Comparison of ENCODE assay signal across 7 cellular contexts in the genomic region with DNA sequence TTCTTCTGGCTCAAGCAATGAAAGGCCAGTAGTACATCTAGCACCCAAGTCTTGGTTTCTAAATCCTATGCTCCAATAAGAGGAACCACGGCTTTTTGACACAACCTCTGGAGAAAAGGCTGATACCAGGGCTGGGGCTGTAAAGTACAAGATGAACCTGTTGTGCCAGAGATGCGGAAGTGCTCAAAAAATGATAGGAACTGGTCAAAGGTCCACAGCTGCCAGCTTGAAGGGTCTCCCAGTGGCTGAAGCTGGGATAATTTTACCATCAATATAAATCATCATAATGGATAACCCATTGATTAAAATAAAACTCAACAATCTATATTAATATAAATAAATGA. TPM values are rescaled to one million over a fixed set of nuclear protein-coding genes. Genes with fewer than 3 reads are reported as not detected.
DNase-seq lines count a peak whose midpoint lies in the region; ATAC-seq lines count a peak whose summit lies in the region.

No MANE protein-coding gene starts in this region.

- peaks cover 20% of the 10 kb centered on the region for H3K4me1 Mint-ChIP-seq in activated T-helper 1 cell treated with anti-CD3 and anti-CD28 coated beads, Interleukin-12 subunit alpha, Interleukin-12 subunit beta, Interleukin-2, Interleukin-4 antibody, amounts not matched to agents 30 ng/mL and 10 ng/mL and 1 ng/mL, durations not matched to agents 14 hours and 24 hours and 36 hours (ENCODE audit: low read depth)

- H3K27me3 Mint-ChIP-seq in activated T-helper 1 cell treated with anti-CD3 and anti-CD28 coated beads, Interleukin-12 subunit alpha, Interleukin-12 subunit beta, Interleukin-2, Interleukin-4 antibody, amounts not matched to agents 30 ng/mL and 10 ng/mL and 1 ng/mL, durations not matched to agents 14 hours and 24 hours and 36 hours (ENCODE audit: insufficient read depth) = peaks cover 14% of the 10 kb centered on the region

- H3K36me3 ChIP-seq in HUES48 (ENCODE audit: control insufficient read depth, insufficient read depth, low read length) = no peaks in the 10 kb centered on the region
- no peaks in the 10 kb centered on the region for H3K36me3 ChIP-seq in iPS-18a (ENCODE audit: control insufficient read depth, low read depth, low read length)

- H3K4me3 ChIP-seq in HUES48 (ENCODE audit: low read depth, low read length) (peak overlapping the region; percentile 87), iPS-18a (ENCODE audit: low read length) (peak overlapping the region; percentile 87)

- H3K9me3 ChIP-seq in HUES48 (ENCODE audit: control insufficient read depth, insufficient read depth, low read length) (no peaks in the 10 kb centered on the region), iPS-18a (ENCODE audit: control insufficient read depth, low read depth, low read length) (no peaks in the 10 kb centered on the region)

- H3K4me1 ChIP-seq in HUES48 (ENCODE audit: control insufficient read depth, insufficient read depth, low read length) = 0 out of 2 replicates have a peak, but pooled peaks cover 3% of the 10 kb centered on the region
- peaks cover 8% of the 10 kb centered on the region for H3K4me1 ChIP-seq in iPS-18a (ENCODE audit: control insufficient read depth, low read depth, low read length)

- H3K27ac Mint-ChIP-seq in activated T-helper 1 cell treated with anti-CD3 and anti-CD28 coated beads, Interleukin-12 subunit alpha, Interleukin-12 subunit beta, Interleukin-2, Interleukin-4 antibody, amounts not matched to agents 30 ng/mL and 10 ng/mL and 1 ng/mL, durations not matched to agents 14 hours and 24 hours and 36 hours = no peak overlapping the region

- H3K27me3 ChIP-seq in HUES48 (ENCODE audit: control insufficient read depth, insufficient read depth, low read length) = peaks cover 6% of the 10 kb centered on the region; the same call in 1 of the 2 replicates
- peaks cover 15% of the 10 kb centered on the region for H3K27me3 ChIP-seq in iPS-18a (ENCODE audit: control insufficient read depth, insufficient read depth, low read length)

- peak overlapping the region; percentile 73 for H3K27ac ChIP-seq in HUES48 (ENCODE audit: low read depth, low read length)
- H3K27ac ChIP-seq in iPS-18a (ENCODE audit: low read length) = no peak overlapping the region
- peak overlapping the region; percentile 65 for H3K27ac ChIP-seq in substantia nigra (ENCODE audit: low read depth, low read length, poor library complexity, severe bottlenecking)

- intact Hi-C loops in activated T-helper 1 cell treated with anti-CD3 and anti-CD28 coated beads, Interleukin-12 subunit alpha, Interleukin-12 subunit beta, Interleukin-2, Interleukin-4 antibody, amounts not matched to agents 30 ng/mL and 10 ng/mL and 1 ng/mL, durations not matched to agents 14 hours and 24 hours and 36 hours (cut with micrococcal nuclease) = loop anchor here (1.0 to 2.0 kb wide), 3 partner anchors 38 to 119 kb away; partner anchors contain the start of gene ECT2
- intact Hi-C loops in posterior cingulate gyrus (cut with DNase I) = loop anchor here (2.0 to 5.0 kb wide), 2 partner anchors 34 to 39 kb away; partner anchors contain the start of gene ECT2

- H3K9me3 Mint-ChIP-seq in activated T-helper 1 cell treated with anti-CD3 and anti-CD28 coated beads, Interleukin-12 subunit alpha, Interleukin-12 subunit beta, Interleukin-2, Interleukin-4 antibody, amounts not matched to agents 30 ng/mL and 10 ng/mL and 1 ng/mL, durations not matched to agents 14 hours and 24 hours and 36 hours = no peaks in the 10 kb centered on the region

- no peak for DNase-seq in activated T-helper 1 cell treated with anti-CD3 and anti-CD28 coated beads, Interleukin-12 subunit alpha, Interleukin-12 subunit beta, Interleukin-2, Interleukin-4 antibody, amounts not matched to agents 30 ng/mL and 10 ng/mL and 1 ng/mL, durations not matched to agents 14 hours and 24 hours and 36 hours (ENCODE audit: low spot score)
- DNase-seq in substantia nigra (lab: John Stamatoyannopoulos, UW) (no peak), posterior cingulate gyrus (no peak)
- DNase-seq in central memory CD4-positive, alpha-beta T cell = no peak

- peak; percentile 9 for ATAC-seq in GM18907 (IDR thresholded peaks at IDR 0.05; ENCODE audit: unreplicated experiment)

- H3K9ac ChIP-seq in HUES48 (ENCODE audit: low read depth, low read length) (no peak overlapping the region), iPS-18a (ENCODE audit: low read length) (no peak overlapping the region)

- no peaks in the 10 kb centered on the region for H3K36me3 Mint-ChIP-seq in activated T-helper 1 cell treated with anti-CD3 and anti-CD28 coated beads, Interleukin-12 subunit alpha, Interleukin-12 subunit beta, Interleukin-2, Interleukin-4 antibody, amounts not matched to agents 30 ng/mL and 10 ng/mL and 1 ng/mL, durations not matched to agents 14 hours and 24 hours and 36 hours (ENCODE audit: low read depth)

- H3K4me3 Mint-ChIP-seq in activated T-helper 1 cell treated with anti-CD3 and anti-CD28 coated beads, Interleukin-12 subunit alpha, Interleukin-12 subunit beta, Interleukin-2, Interleukin-4 antibody, amounts not matched to agents 30 ng/mL and 10 ng/mL and 1 ng/mL, durations not matched to agents 14 hours and 24 hours and 36 hours = peak overlapping the region; percentile 91

RNA-seq across cellular contexts. Expression of gene NCEH1, which starts 0.6 kb away (rescaled TPM):
- 7.4 and 8.8 TPM in 2 replicates for total RNA-seq in activated T-helper 1 cell treated with anti-CD3 and anti-CD28 coated beads, Interleukin-12 subunit alpha, Interleukin-12 subunit beta, Interleukin-2, Interleukin-4 antibody, amounts not matched to agents 30 ng/mL and 10 ng/mL and 1 ng/mL, durations not matched to agents 14 hours and 24 hours and 36 hours

RNA-seq across cellular contexts. Expression of gene ECT2, which starts 39.1 kb away (rescaled TPM):
- 34.5 and 39.6 TPM in 2 replicates for total RNA-seq in activated T-helper 1 cell treated with anti-CD3 and anti-CD28 coated beads, Interleukin-12 subunit alpha, Interleukin-12 subunit beta, Interleukin-2, Interleukin-4 antibody, amounts not matched to agents 30 ng/mL and 10 ng/mL and 1 ng/mL, durations not matched to agents 14 hours and 24 hours and 36 hours
